23 cellular contexts compared by ENCODE assay signal in genomic region chr6:150150821-150151646, GRCh38. TPM values are rescaled to one million over a fixed set of nuclear protein-coding genes. Genes with fewer than 3 reads are reported as not detected.
DNase-seq lines count a peak whose midpoint lies in the region; ATAC-seq and TF ChIP-seq lines count a peak whose summit lies in the region.
"Had no signal": no experiment of that assay in that cellular context is flagged by ENCODE, and none has a peak within 500 bp of the region (broad histone marks: within the 10 kb centered on the region; RNA-seq: fewer than 3 reads in every experiment).

No MANE protein-coding gene starts in this region.

- H3K36me3 ChIP-seq in H7 (replicated peaks; ENCODE audit: control insufficient read depth, insufficient read depth, low read length) = no peaks in the 10 kb centered on the region
- H3K36me3 ChIP-seq in colonic mucosa = no peaks in the 10 kb centered on the region
- H3K36me3 ChIP-seq in prostate gland = no peaks in the 10 kb centered on the region
- H3K36me3 ChIP-seq: sigmoid colon, SJSA1, uterus had no signal

- H3K9me3 ChIP-seq in colonic mucosa (no peaks in the 10 kb centered on the region), prostate gland (no peaks in the 10 kb centered on the region)
- H3K9me3 ChIP-seq: sigmoid colon, SJSA1, uterus had no signal

- peak; percentile 76 for ATAC-seq in left colon

- TF ChIP-seq CTCF in colonic mucosa (IDR thresholded peaks at IDR 0.05) (no peak), prostate gland (IDR thresholded peaks at IDR 0.05) (no peak)

- H3K27ac ChIP-seq in colonic mucosa = no peak overlapping the region
- H3K27ac ChIP-seq in prostate gland = no peak overlapping the region
- H3K27ac ChIP-seq: C4-2B, PC-9, sigmoid colon, SJSA1, uterus had no signal

- intact Hi-C loops in colonic mucosa (cut with DNase I) = no loop called here
- intact Hi-C loops in left colon (cut with DNase I, micrococcal nuclease) = no loop called here
- intact Hi-C loops in prostate gland (cut with DNase I) = no loop called here

- no peak for TF ChIP-seq POLR2A in prostate gland (IDR thresholded peaks at IDR 0.05)

- H3K4me1 ChIP-seq in colonic mucosa (peaks cover 9% of the 10 kb centered on the region), prostate gland (replicated peaks) (no peaks in the 10 kb centered on the region)
- H3K4me1 ChIP-seq: sigmoid colon, SJSA1, uterus had no signal

- 56% methylated on average over 12 of the region's 12 CpGs for WGBS in prostate gland

- DNase-seq in H7 = peak; percentile 32
- peak; percentile 36 for DNase-seq in NOMO-1 treated with dmso at 0.1 percent for 144 hours (lab: John Stamatoyannopoulos, UW; ENCODE audit: unreplicated experiment)
- peak; percentile 78 for DNase-seq in colonic mucosa
- DNase-seq in left colon = peak; percentile 36 to 76
- no peak for DNase-seq in prostate gland (ENCODE audit: low spot score)
- DNase-seq in hippocampal formation (lab: John Stamatoyannopoulos, UW) = no peak
- DNase-seq in NCI-H226 = no peak
- no peak for DNase-seq in OCI-M2 (lab: John Stamatoyannopoulos, UW; ENCODE audit: unreplicated experiment)
- DNase-seq: ACHN; activated CD4-positive, alpha-beta T cell treated with anti-CD3 and anti-CD28 coated beads, Interleukin-2, amount 50 U/mL, for 48 hours; activated CD4-positive, CD25-positive, alpha-beta regulatory T cell; activated gamma-delta T cell treated with Interleukin-2 at 50 U/mL for 16 hours; activated T-cell treated with anti-CD3 and anti-CD28 coated beads for 4 hours; NCI-H187; NCI-H2227 treated with DMSO at 0.1 percent for 48 hours; NCI-H82; nephron progenitor cell; PC-9; sigmoid colon; uterus had no signal

- H3K4me3 ChIP-seq in H7 (ENCODE audit: insufficient read depth, low read depth, low read length) (no peak overlapping the region), colonic mucosa (no peak overlapping the region), prostate gland (no peak overlapping the region)
- H3K4me3 ChIP-seq: PC-9, sigmoid colon, SJSA1, uterus had no signal

- H3K9ac ChIP-seq in colonic mucosa (ENCODE audit: low read depth in 2 of 2, low read length in 2 of 2) = no peak overlapping the region

- H3K27me3 ChIP-seq in H7 (ENCODE audit: control insufficient read depth, insufficient read depth, low read length) (peaks cover 8% of the 10 kb centered on the region), colonic mucosa (no peaks in the 10 kb centered on the region), prostate gland (replicated peaks; ENCODE audit: insufficient read depth) (peaks cover 3% of the 10 kb centered on the region)
- H3K27me3 ChIP-seq: uterus had no signal

RNA-seq across cellular contexts. Expression of gene PPP1R14C, which starts 8.2 kb away (rescaled TPM):
- total RNA-seq in H7 (2014; rRNA removed; shearing (Covaris generic)) = 0.04 and 0.10 TPM in 2 replicates
- total RNA-seq in colonic mucosa (10 to 100 TPM; 23.7 to 27.3 TPM), left colon (10 to 100 TPM; 28.9 to 40.0 TPM), prostate gland (10 to 100 TPM in 1 of 2 donors, 1 to 10 TPM in 1; 3.4 to 14.8 TPM)
- total RNA-seq: endothelial cell of umbilical vein, SJSA1 had no signal

Comparison
In these comparisons a context has a peak if more than half of its experiments do, and no peak if none do; other contexts are left out.
1. DNase-seq: peak in H7 (single experiment), NOMO-1 treated with dmso at 0.1 percent for 144 hours (single experiment), colonic mucosa (single experiment) and left colon (2 of 2); none in prostate gland (single experiment), hippocampal formation (0 of 2), NCI-H226 (single experiment) and OCI-M2 (single experiment).